ENCODE assay signal across 10 cellular contexts in the genomic region with DNA sequence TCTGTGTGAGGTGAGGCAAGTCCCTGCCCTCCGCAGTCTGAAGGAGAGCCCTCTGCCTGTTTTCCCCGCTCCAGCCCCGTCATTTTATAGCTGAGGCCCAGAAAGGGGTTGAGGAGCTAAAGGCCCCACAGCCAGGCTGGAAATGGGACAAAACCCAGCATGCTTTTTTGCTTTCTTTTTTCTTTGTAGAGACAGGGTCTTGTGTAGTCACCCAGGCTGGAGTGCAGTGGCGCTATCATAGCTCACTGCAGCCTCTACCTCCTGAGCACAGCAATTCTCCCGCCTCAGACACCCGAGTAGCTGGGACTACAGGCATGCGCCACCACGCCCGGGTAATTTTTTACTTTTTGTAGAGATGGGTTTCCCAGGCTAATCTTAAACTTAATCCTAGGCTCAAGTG. TPM values are rescaled to one million over a fixed set of nuclear protein-coding genes. Genes with fewer than 3 reads are reported as not detected.
DNase-seq lines count a peak whose midpoint lies in the region; ATAC-seq, FAIRE-seq and TF ChIP-seq lines count a peak whose summit lies in the region.
"Had no signal": no experiment of that assay in that cellular context is flagged by ENCODE, and none has a peak within 500 bp of the region (broad histone marks: within the 10 kb centered on the region; RNA-seq: fewer than 3 reads in every experiment).

No MANE protein-coding gene starts in this region.

- FAIRE-seq in frontal cortex (lab: Jason Lieb, UNC) = no peak

- H3K4me1 Mint-ChIP-seq in brain (peaks cover 37% of the 10 kb centered on the region), neural crest cell (peaks cover 13% of the 10 kb centered on the region)

- peaks cover 3% of the 10 kb centered on the region for H3K27me3 Mint-ChIP-seq in brain
- no peaks in the 10 kb centered on the region for H3K27me3 Mint-ChIP-seq in neural crest cell (ENCODE audit: low read depth)

- no peaks in the 10 kb centered on the region for H3K27me3 ChIP-seq in right atrium auricular region

- H3K4me3 Mint-ChIP-seq in brain (no peak overlapping the region), neural crest cell (no peak overlapping the region)

- no peak overlapping the region for H3K4me3 ChIP-seq in right atrium auricular region

- H3K27ac ChIP-seq in right atrium auricular region = peak overlapping the region; percentile 35 to 48
- H3K27ac ChIP-seq: C4-2B had no signal

- DNase-seq in right atrium auricular region (ENCODE audit: low spot score) (no peak), Right ventricle myocardium inferior (ENCODE audit: missing footprints) (no peak), neural crest cell (ENCODE audit: low read depth, low spot score) (no peak), frontal cortex (ENCODE audit: low spot score in 2 of 2) (no peak), ureter (ENCODE audit: low spot score) (no peak)
- DNase-seq in stimulated activated CD8-positive, alpha-beta memory T cell treated with anti-CD3 and anti-CD28 coated beads, Interleukin-4, amount 100 ng/mL, for 48 hours = no peak
- DNase-seq: NCI-H1105 had no signal

- H3K27ac Mint-ChIP-seq in brain = peak overlapping the region in 4 of 5 experiments; percentile 62 to 96 (median 84)
- peak overlapping the region; percentile 53 for H3K27ac Mint-ChIP-seq in neural crest cell (ENCODE audit: unreplicated experiment)

- H3K4me1 ChIP-seq in right atrium auricular region = peaks cover 0 to 16% of the 10 kb centered on the region in 2 donors

- TF ChIP-seq CTCF in right atrium auricular region (IDR thresholded peaks at IDR 0.05) = no peak
- TF ChIP-seq CTCF in brain (conservative IDR thresholded peaks at IDR 0.05) = no peak
- TF ChIP-seq CTCF in neural crest cell (conservative IDR thresholded peaks at IDR 0.05) = no peak

- ATAC-seq in Right ventricle myocardium inferior (no peak), GM19467 (IDR thresholded peaks at IDR 0.05; ENCODE audit: unreplicated experiment) (no peak)

- no peaks in the 10 kb centered on the region for H3K9me3 ChIP-seq in right atrium auricular region

- H3K9me3 Mint-ChIP-seq in brain = peaks cover 0 to 5% (median 0%) of the 10 kb centered on the region in 5 experiments
- no peaks in the 10 kb centered on the region for H3K9me3 Mint-ChIP-seq in neural crest cell

- no peaks in the 10 kb centered on the region for H3K36me3 Mint-ChIP-seq in brain
- H3K36me3 Mint-ChIP-seq in neural crest cell (ENCODE audit: low read depth) = no peaks in the 10 kb centered on the region

- intact Hi-C loops in Right ventricle myocardium inferior (cut with DNase I) = no loop called here

- H3K36me3 ChIP-seq in right atrium auricular region = no peaks in the 10 kb centered on the region

RNA-seq across cellular contexts. Expression of gene LITAF, which starts 11.0 kb away (rescaled TPM):
- total RNA-seq in right atrium auricular region (10 to 100 TPM; 48.1 to 50.7 TPM), Right ventricle myocardium inferior (78.4 TPM), neural crest cell (62.9 and 69.7 TPM in 2 replicates), frontal cortex (8.2 TPM), ureter (160 TPM)
- polyA plus RNA-seq in brain (ENCODE audit: insufficient read depth, low read depth, low replicate concordance) = 96.6 TPM
